Comparison of ENCODE assay signal across 11 cellular contexts in genomic region chr1:47948126-47948525, GRCh38.
DNase-seq lines count a peak whose midpoint lies in the region; ATAC-seq and TF ChIP-seq lines count a peak whose summit lies in the region.
"Had no signal": no experiment of that assay in that cellular context is flagged by ENCODE, and none has a peak within 500 bp of the region (broad histone marks: within the 10 kb centered on the region; RNA-seq: fewer than 3 reads in every experiment).

No MANE protein-coding gene starts in this region.

- H3K27ac ChIP-seq in VCaP: no peak overlapping the region
- H3K27ac ChIP-seq: SJCRH30, skin epidermis had no signal

- peak; percentile 35 for TF ChIP-seq CTCF in VCaP (conservative IDR thresholded peaks at IDR 0.05)
- TF ChIP-seq CTCF in retinal pigment epithelial cell (conservative IDR thresholded peaks at IDR 0.05; ENCODE audit: low read depth, low read length): peak; percentile 26

- peak; percentile 38 for DNase-seq in HuH-7.5 (ENCODE audit: low spot score)
- DNase-seq in iPS DF 4.7 (ENCODE audit: extremely low read depth, low spot score): peak; percentile 30
- DNase-seq in retinal pigment epithelial cell (ENCODE audit: low read depth): no peak
- DNase-seq in NCI-H1694 (lab: John Stamatoyannopoulos, UW): no peak
- DNase-seq in activated naive CD4-positive, alpha-beta T cell treated with anti-CD3 and anti-CD28 coated beads, Interleukin-2, amount 50 U/mL, for 16 hours: no peak
- DNase-seq: activated CD4-positive, alpha-beta T cell treated with anti-CD3 and anti-CD28 coated beads, Interleukin-2, amount 10 ng/mL, durations not matched to agents 24 days and 14 days; activated naive CD4-positive, alpha-beta T cell had no signal

- no peak for ATAC-seq in GM21381 (IDR thresholded peaks at IDR 0.05; ENCODE audit: unreplicated experiment)

- no peak overlapping the region for H3K4me3 ChIP-seq in retinal pigment epithelial cell (ENCODE audit: low read length)
- H3K4me3 ChIP-seq: SJCRH30, skin epidermis had no signal

Comparison
In these comparisons a context has a peak if more than half of its experiments do, and no peak if none do; other contexts are left out.
1. DNase-seq: peak in HuH-7.5 (single experiment) and iPS DF 4.7 (single experiment); none in retinal pigment epithelial cell (single experiment), NCI-H1694 (single experiment) and activated naive CD4-positive, alpha-beta T cell treated with anti-CD3 and anti-CD28 coated beads, Interleukin-2, amount 50 U/mL, for 16 hours (single experiment).